ENCODE assay signal across 1 cellular context in genomic region chr2:238069021-238069709, GRCh38.
TF ChIP-seq lines count a peak whose summit lies in the region.

No MANE protein-coding gene starts in this region.

TF ChIP-seq in SK-N-SH treated with all-trans-retinoic acid at 6 μM for 48 hours, 23 proteins besides CTCF, POLR2A, EP300 and RAD21 (continued from another document):
- TF ChIP-seq, protein P1, sequence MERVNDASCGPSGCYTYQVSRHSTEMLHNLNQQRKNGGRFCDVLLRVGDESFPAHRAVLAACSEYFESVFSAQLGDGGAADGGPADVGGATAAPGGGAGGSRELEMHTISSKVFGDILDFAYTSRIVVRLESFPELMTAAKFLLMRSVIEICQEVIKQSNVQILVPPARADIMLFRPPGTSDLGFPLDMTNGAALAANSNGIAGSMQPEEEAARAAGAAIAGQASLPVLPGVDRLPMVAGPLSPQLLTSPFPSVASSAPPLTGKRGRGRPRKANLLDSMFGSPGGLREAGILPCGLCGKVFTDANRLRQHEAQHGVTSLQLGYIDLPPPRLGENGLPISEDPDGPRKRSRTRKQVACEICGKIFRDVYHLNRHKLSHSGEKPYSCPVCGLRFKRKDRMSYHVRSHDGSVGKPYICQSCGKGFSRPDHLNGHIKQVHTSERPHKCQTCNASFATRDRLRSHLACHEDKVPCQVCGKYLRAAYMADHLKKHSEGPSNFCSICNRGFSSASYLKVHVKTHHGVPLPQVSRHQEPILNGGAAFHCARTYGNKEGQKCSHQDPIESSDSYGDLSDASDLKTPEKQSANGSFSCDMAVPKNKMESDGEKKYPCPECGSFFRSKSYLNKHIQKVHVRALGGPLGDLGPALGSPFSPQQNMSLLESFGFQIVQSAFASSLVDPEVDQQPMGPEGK (CRISPR knock-in tag; IDR thresholded peaks at IDR 0.05; ENCODE audit: borderline replicate concordance) = no peak
- TF ChIP-seq ZNF8 (CRISPR knock-in tag; IDR thresholded peaks at IDR 0.05) (no peak), BACH2 (CRISPR knock-in tag; IDR thresholded peaks at IDR 0.05; ENCODE audit: borderline replicate concordance) (no peak), ZC3H10 (CRISPR knock-in tag; IDR thresholded peaks at IDR 0.05) (no peak), TCF4 (CRISPR knock-in tag; IDR thresholded peaks at IDR 0.05; ENCODE audit: borderline replicate concordance) (no peak), CSDC2 (CRISPR knock-in tag; IDR thresholded peaks at IDR 0.05) (no peak), POU6F1 (CRISPR knock-in tag; IDR thresholded peaks at IDR 0.05; ENCODE audit: borderline replicate concordance, low read depth) (no peak), SNAI2 (CRISPR knock-in tag; IDR thresholded peaks at IDR 0.05) (no peak), ISL1 (CRISPR knock-in tag; IDR thresholded peaks at IDR 0.05) (no peak)
